1 cellular context compared by ENCODE assay signal in the genomic region with DNA sequence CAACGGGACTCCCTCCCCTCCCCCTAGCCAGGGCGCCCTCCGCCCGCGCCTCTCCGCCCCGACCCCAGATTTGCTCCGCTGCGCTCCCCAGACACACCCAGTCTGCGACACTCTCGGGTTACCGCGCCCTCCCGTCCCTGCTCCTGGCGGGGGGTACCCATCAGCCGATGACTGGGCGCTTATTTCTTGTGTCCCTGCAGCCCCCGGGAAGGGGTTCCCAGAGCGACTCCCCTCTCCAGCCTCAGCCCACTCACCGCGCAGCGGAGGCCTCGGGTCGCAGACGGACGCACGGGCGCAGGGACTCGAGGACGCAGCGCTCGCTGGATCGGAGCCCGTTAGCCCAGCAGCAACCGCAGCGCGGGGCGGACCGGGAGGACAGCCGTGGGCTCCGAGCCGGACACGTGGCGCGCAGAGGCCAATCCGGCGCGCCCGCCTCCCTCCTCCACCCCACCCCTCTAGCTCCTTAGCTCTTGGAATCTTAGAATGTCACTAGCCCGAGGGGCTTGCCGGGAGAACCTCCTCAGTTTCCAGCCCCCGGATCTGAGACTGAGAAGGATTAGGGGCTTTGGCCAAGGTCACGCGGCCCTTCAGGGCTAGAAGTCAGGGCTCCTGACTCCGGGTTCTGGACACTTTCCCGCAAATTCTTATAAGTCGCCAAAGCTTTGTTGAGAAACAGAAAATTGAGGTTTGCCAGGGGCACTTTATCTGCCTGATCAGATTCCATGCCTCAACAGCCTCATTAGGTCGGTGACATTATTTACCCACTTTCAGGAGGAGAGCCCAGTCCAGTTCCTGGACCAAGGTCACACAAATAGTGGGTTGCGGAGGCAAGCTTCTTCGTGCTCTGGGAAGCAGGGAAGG.
TF ChIP-seq lines count a peak whose summit lies in the region.

A gene (minus strand): TSS at position 354 of the 861 bp plus-strand sequence. CDS start 9,878 bp downstream, outside the sequence.

TF ChIP-seq in K562, 482 proteins besides CTCF, POLR2A, EP300 and RAD21 (continued from another document and continues in another):
- TF ChIP-seq, protein P1, sequence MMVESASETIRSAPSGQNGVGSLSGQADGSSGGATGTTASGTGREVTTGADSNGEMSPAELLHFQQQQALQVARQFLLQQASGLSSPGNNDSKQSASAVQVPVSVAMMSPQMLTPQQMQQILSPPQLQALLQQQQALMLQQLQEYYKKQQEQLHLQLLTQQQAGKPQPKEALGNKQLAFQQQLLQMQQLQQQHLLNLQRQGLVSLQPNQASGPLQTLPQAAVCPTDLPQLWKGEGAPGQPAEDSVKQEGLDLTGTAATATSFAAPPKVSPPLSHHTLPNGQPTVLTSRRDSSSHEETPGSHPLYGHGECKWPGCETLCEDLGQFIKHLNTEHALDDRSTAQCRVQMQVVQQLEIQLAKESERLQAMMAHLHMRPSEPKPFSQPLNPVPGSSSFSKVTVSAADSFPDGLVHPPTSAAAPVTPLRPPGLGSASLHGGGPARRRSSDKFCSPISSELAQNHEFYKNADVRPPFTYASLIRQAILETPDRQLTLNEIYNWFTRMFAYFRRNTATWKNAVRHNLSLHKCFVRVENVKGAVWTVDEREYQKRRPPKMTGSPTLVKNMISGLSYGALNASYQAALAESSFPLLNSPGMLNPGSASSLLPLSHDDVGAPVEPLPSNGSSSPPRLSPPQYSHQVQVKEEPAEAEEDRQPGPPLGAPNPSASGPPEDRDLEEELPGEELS (CRISPR knock-in tag; IDR thresholded peaks at IDR 0.05; ENCODE audit: borderline replicate concordance): no peak; the same call in 1 of the 2 replicates
- TF ChIP-seq SRSF3 (IDR thresholded peaks at IDR 0.05; ENCODE audit: insufficient read depth, low read length) (no peak), HMGN3 (IDR thresholded peaks at IDR 0.05; ENCODE audit: borderline replicate concordance, extremely low read depth, insufficient read length, low read depth, low read length) (peak; percentile 39), ZNF3 (CRISPR knock-in tag; IDR thresholded peaks at IDR 0.05) (no peak), RAD51 (IDR thresholded peaks at IDR 0.05; ENCODE audit: borderline replicate concordance, low read depth) (peak; percentile 92), HDAC2 (IDR thresholded peaks at IDR 0.05) (0 out of 2 replicates have a peak, but pooled peaks have one; percentile 21), PHB (CRISPR knock-in tag; IDR thresholded peaks at IDR 0.05) (no peak), CBX5 (IDR thresholded peaks at IDR 0.05; ENCODE audit: borderline replicate concordance, low read depth) (no peak), PHB2 (IDR thresholded peaks at IDR 0.05; ENCODE audit: low read depth) (no peak), TSC22D4 (tag; IDR thresholded peaks at IDR 0.05) (no peak), POLR2H (tag; IDR thresholded peaks at IDR 0.05; ENCODE audit: low read depth) (no peak), NONO (IDR thresholded peaks at IDR 0.05; ENCODE audit: low read depth in 2 of 2, low read length in 1 of 2) (no peak), NELFE (IDR thresholded peaks at IDR 0.05; ENCODE audit: insufficient read depth, insufficient read length) (no peak), SREBF2 (CRISPR knock-in tag; IDR thresholded peaks at IDR 0.05) (no peak), RBM14 (IDR thresholded peaks at IDR 0.05; ENCODE audit: borderline replicate concordance, insufficient read depth, low read depth, low read length) (no peak), MBD2 (IDR thresholded peaks at IDR 0.05; ENCODE audit: borderline replicate concordance, low read depth) (no peak), GABPA (tag; conservative IDR thresholded peaks at IDR 0.05; ENCODE audit: low read depth) (no peak), STAG1 (CRISPR knock-in tag; IDR thresholded peaks at IDR 0.05; ENCODE audit: borderline replicate concordance) (no peak), SMAD3 (CRISPR knock-in tag; conservative IDR thresholded peaks at IDR 0.05) (no peak), NCOA6 (IDR thresholded peaks at IDR 0.05) (no peak), ZNF445 (CRISPR knock-in tag; IDR thresholded peaks at IDR 0.05; ENCODE audit: low read depth) (no peak), RBM22 (IDR thresholded peaks at IDR 0.05; ENCODE audit: low read depth, low read length, poor library complexity, severe bottlenecking) (no peak), ZNF197 (CRISPR knock-in tag; IDR thresholded peaks at IDR 0.05; ENCODE audit: low read depth) (no peak), CHD4 (IDR thresholded peaks at IDR 0.05; ENCODE audit: insufficient read depth, insufficient replicate concordance, low read depth, low read length, poor library complexity, severe bottlenecking) (no peak), ZBED1 (IDR thresholded peaks at IDR 0.05) (no peak), BRF1 (IDR thresholded peaks at IDR 0.05; ENCODE audit: borderline replicate concordance, extremely low read depth, insufficient read length) (no peak)
- TF ChIP-seq, protein P2, sequence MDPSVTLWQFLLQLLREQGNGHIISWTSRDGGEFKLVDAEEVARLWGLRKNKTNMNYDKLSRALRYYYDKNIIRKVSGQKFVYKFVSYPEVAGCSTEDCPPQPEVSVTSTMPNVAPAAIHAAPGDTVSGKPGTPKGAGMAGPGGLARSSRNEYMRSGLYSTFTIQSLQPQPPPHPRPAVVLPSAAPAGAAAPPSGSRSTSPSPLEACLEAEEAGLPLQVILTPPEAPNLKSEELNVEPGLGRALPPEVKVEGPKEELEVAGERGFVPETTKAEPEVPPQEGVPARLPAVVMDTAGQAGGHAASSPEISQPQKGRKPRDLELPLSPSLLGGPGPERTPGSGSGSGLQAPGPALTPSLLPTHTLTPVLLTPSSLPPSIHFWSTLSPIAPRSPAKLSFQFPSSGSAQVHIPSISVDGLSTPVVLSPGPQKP (CRISPR knock-in tag; IDR thresholded peaks at IDR 0.05): no peak
- TF ChIP-seq, protein P3, sequence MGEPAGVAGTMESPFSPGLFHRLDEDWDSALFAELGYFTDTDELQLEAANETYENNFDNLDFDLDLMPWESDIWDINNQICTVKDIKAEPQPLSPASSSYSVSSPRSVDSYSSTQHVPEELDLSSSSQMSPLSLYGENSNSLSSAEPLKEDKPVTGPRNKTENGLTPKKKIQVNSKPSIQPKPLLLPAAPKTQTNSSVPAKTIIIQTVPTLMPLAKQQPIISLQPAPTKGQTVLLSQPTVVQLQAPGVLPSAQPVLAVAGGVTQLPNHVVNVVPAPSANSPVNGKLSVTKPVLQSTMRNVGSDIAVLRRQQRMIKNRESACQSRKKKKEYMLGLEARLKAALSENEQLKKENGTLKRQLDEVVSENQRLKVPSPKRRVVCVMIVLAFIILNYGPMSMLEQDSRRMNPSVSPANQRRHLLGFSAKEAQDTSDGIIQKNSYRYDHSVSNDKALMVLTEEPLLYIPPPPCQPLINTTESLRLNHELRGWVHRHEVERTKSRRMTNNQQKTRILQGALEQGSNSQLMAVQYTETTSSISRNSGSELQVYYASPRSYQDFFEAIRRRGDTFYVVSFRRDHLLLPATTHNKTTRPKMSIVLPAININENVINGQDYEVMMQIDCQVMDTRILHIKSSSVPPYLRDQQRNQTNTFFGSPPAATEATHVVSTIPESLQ (CRISPR knock-in tag; IDR thresholded peaks at IDR 0.05): no peak
- TF ChIP-seq, protein P4, sequence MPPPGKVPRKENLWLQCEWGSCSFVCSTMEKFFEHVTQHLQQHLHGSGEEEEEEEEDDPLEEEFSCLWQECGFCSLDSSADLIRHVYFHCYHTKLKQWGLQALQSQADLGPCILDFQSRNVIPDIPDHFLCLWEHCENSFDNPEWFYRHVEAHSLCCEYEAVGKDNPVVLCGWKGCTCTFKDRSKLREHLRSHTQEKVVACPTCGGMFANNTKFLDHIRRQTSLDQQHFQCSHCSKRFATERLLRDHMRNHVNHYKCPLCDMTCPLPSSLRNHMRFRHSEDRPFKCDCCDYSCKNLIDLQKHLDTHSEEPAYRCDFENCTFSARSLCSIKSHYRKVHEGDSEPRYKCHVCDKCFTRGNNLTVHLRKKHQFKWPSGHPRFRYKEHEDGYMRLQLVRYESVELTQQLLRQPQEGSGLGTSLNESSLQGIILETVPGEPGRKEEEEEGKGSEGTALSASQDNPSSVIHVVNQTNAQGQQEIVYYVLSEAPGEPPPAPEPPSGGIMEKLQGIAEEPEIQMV (tag; conservative IDR thresholded peaks at IDR 0.05; ENCODE audit: low read depth): peak; percentile 97
- TF ChIP-seq, protein P5, sequence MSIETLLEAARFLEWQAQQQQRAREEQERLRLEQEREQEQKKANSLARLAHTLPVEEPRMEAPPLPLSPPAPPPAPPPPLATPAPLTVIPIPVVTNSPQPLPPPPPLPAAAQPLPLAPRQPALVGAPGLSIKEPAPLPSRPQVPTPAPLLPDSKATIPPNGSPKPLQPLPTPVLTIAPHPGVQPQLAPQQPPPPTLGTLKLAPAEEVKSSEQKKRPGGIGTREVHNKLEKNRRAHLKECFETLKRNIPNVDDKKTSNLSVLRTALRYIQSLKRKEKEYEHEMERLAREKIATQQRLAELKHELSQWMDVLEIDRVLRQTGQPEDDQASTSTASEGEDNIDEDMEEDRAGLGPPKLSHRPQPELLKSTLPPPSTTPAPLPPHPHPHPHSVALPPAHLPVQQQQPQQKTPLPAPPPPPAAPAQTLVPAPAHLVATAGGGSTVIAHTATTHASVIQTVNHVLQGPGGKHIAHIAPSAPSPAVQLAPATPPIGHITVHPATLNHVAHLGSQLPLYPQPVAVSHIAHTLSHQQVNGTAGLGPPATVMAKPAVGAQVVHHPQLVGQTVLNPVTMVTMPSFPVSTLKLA (conservative IDR thresholded peaks at IDR 0.05): peak; percentile 71 to 84
- TF ChIP-seq, protein P6, sequence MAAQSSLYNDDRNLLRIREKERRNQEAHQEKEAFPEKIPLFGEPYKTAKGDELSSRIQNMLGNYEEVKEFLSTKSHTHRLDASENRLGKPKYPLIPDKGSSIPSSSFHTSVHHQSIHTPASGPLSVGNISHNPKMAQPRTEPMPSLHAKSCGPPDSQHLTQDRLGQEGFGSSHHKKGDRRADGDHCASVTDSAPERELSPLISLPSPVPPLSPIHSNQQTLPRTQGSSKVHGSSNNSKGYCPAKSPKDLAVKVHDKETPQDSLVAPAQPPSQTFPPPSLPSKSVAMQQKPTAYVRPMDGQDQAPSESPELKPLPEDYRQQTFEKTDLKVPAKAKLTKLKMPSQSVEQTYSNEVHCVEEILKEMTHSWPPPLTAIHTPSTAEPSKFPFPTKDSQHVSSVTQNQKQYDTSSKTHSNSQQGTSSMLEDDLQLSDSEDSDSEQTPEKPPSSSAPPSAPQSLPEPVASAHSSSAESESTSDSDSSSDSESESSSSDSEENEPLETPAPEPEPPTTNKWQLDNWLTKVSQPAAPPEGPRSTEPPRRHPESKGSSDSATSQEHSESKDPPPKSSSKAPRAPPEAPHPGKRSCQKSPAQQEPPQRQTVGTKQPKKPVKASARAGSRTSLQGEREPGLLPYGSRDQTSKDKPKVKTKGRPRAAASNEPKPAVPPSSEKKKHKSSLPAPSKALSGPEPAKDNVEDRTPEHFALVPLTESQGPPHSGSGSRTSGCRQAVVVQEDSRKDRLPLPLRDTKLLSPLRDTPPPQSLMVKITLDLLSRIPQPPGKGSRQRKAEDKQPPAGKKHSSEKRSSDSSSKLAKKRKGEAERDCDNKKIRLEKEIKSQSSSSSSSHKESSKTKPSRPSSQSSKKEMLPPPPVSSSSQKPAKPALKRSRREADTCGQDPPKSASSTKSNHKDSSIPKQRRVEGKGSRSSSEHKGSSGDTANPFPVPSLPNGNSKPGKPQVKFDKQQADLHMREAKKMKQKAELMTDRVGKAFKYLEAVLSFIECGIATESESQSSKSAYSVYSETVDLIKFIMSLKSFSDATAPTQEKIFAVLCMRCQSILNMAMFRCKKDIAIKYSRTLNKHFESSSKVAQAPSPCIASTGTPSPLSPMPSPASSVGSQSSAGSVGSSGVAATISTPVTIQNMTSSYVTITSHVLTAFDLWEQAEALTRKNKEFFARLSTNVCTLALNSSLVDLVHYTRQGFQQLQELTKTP (IDR thresholded peaks at IDR 0.05; ENCODE audit: low read depth in 1 of 2, partially characterized antibody in 2 of 2): no peak
- TF ChIP-seq, protein P7, sequence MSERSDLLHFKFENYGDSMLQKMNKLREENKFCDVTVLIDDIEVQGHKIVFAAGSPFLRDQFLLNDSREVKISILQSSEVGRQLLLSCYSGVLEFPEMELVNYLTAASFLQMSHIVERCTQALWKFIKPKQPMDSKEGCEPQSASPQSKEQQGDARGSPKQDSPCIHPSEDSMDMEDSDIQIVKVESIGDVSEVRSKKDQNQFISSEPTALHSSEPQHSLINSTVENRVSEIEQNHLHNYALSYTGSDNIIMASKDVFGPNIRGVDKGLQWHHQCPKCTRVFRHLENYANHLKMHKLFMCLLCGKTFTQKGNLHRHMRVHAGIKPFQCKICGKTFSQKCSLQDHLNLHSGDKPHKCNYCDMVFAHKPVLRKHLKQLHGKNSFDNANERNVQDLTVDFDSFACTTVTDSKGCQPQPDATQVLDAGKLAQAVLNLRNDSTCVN (CRISPR knock-in tag; IDR thresholded peaks at IDR 0.05): no peak
- TF ChIP-seq, protein P8, sequence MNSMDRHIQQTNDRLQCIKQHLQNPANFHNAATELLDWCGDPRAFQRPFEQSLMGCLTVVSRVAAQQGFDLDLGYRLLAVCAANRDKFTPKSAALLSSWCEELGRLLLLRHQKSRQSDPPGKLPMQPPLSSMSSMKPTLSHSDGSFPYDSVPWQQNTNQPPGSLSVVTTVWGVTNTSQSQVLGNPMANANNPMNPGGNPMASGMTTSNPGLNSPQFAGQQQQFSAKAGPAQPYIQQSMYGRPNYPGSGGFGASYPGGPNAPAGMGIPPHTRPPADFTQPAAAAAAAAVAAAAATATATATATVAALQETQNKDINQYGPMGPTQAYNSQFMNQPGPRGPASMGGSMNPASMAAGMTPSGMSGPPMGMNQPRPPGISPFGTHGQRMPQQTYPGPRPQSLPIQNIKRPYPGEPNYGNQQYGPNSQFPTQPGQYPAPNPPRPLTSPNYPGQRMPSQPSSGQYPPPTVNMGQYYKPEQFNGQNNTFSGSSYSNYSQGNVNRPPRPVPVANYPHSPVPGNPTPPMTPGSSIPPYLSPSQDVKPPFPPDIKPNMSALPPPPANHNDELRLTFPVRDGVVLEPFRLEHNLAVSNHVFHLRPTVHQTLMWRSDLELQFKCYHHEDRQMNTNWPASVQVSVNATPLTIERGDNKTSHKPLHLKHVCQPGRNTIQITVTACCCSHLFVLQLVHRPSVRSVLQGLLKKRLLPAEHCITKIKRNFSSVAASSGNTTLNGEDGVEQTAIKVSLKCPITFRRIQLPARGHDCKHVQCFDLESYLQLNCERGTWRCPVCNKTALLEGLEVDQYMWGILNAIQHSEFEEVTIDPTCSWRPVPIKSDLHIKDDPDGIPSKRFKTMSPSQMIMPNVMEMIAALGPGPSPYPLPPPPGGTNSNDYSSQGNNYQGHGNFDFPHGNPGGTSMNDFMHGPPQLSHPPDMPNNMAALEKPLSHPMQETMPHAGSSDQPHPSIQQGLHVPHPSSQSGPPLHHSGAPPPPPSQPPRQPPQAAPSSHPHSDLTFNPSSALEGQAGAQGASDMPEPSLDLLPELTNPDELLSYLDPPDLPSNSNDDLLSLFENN (IDR thresholded peaks at IDR 0.05; ENCODE audit: low read depth in 2 of 2, low read length in 2 of 2): no peak
- TF ChIP-seq, protein P9, sequence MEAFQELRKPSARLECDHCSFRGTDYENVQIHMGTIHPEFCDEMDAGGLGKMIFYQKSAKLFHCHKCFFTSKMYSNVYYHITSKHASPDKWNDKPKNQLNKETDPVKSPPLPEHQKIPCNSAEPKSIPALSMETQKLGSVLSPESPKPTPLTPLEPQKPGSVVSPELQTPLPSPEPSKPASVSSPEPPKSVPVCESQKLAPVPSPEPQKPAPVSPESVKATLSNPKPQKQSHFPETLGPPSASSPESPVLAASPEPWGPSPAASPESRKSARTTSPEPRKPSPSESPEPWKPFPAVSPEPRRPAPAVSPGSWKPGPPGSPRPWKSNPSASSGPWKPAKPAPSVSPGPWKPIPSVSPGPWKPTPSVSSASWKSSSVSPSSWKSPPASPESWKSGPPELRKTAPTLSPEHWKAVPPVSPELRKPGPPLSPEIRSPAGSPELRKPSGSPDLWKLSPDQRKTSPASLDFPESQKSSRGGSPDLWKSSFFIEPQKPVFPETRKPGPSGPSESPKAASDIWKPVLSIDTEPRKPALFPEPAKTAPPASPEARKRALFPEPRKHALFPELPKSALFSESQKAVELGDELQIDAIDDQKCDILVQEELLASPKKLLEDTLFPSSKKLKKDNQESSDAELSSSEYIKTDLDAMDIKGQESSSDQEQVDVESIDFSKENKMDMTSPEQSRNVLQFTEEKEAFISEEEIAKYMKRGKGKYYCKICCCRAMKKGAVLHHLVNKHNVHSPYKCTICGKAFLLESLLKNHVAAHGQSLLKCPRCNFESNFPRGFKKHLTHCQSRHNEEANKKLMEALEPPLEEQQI (IDR thresholded peaks at IDR 0.05): no peak
